16 cellular contexts compared by ENCODE assay signal in the genomic region with DNA sequence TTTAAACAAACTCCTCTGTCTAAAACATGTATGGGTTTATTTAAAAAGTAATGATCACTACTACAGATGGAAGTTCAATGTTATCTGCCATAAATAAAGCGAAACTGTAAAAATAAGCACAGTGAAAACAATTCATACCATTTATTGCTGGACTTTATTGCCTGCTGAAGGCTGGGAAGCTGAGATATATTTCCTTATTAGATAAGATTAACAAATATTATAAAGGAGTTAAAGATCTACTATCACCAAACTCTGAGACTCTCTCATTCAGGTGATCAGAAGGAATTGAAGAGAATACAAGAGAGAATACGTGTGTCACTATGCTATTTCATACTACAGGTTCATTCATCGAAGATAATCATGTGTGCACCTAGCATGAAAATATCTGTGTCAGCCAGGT.
DNase-seq lines count a peak whose midpoint lies in the region; ATAC-seq and TF ChIP-seq lines count a peak whose summit lies in the region.
"Had no signal": no experiment of that assay in that cellular context is flagged by ENCODE, and none has a peak within 500 bp of the region (broad histone marks: within the 10 kb centered on the region; RNA-seq: fewer than 3 reads in every experiment).

No MANE protein-coding gene starts in this region.

- H3K27ac Mint-ChIP-seq in activated CD8-positive, alpha-beta T cell treated with anti-CD3 and anti-CD28 coated beads for 36 hours = no peak overlapping the region
- H3K27ac Mint-ChIP-seq: CD4-positive, alpha-beta T cell; CD8-positive, alpha-beta T cell had no signal

- intact Hi-C loops in mucosa of descending colon (cut with DNase I, micrococcal nuclease) = no loop called here
- intact Hi-C loops in activated CD8-positive, alpha-beta T cell treated with anti-CD3 and anti-CD28 coated beads for 36 hours (cut with micrococcal nuclease) = no loop called here

- TF ChIP-seq CTCF in VCaP (conservative IDR thresholded peaks at IDR 0.05) (no peak), mucosa of descending colon (IDR thresholded peaks at IDR 0.05) (no peak)
- TF ChIP-seq CTCF in activated CD8-positive, alpha-beta T cell treated with anti-CD3 and anti-CD28 coated beads for 36 hours (IDR thresholded peaks at IDR 0.05) = no peak

- peak overlapping the region; percentile 32 for H3K27ac ChIP-seq in VCaP
- H3K27ac ChIP-seq: BLaER1, C4-2B had no signal

- H3K9me3 Mint-ChIP-seq in activated CD8-positive, alpha-beta T cell treated with anti-CD3 and anti-CD28 coated beads for 36 hours = peaks cover 2% of the 10 kb centered on the region
- H3K9me3 Mint-ChIP-seq: CD4-positive, alpha-beta T cell had no signal

- no peak overlapping the region for H3K4me3 ChIP-seq in mucosa of descending colon
- H3K4me3 ChIP-seq: BLaER1 had no signal

- CTCF ChIA-PET in activated CD8-positive, alpha-beta T cell treated with anti-CD3 and anti-CD28 coated beads for 36 hours (lab: Charles Lee) = no interaction called here

- H3K36me3 Mint-ChIP-seq in activated CD8-positive, alpha-beta T cell treated with anti-CD3 and anti-CD28 coated beads for 36 hours (ENCODE audit: low read depth) = no peaks in the 10 kb centered on the region
- H3K36me3 Mint-ChIP-seq: CD8-positive, alpha-beta T cell had no signal

- POLR2A ChIA-PET in activated CD8-positive, alpha-beta T cell treated with anti-CD3 and anti-CD28 coated beads for 36 hours (lab: Charles Lee) = no interaction called here

- ATAC-seq in mucosa of descending colon (peak; percentile 84), HG02973 (IDR thresholded peaks at IDR 0.05; ENCODE audit: unreplicated experiment) (no peak)
- no peak for ATAC-seq in activated CD8-positive, alpha-beta T cell treated with anti-CD3 and anti-CD28 coated beads for 36 hours
- ATAC-seq: CD8-positive, alpha-beta T cell had no signal

- DNase-seq in mucosa of descending colon (no peak), SIG-M5 (lab: John Stamatoyannopoulos, UW) (no peak)
- no peak for DNase-seq in activated CD8-positive, alpha-beta T cell treated with anti-CD3 and anti-CD28 coated beads for 36 hours
- DNase-seq: 8988T; ACHN; BE2C; Caco-2; Calu3; CD4-positive, alpha-beta T cell; CD8-positive, alpha-beta T cell; DMS79 treated with DMSO at 0.1 percent for 48 hours; GF-D8 had no signal

- H3K36me3 ChIP-seq in mucosa of descending colon (ENCODE audit: low read depth) = no peaks in the 10 kb centered on the region
- H3K36me3 ChIP-seq: BE2C, BLaER1 had no signal

- H3K27me3 Mint-ChIP-seq in activated CD8-positive, alpha-beta T cell treated with anti-CD3 and anti-CD28 coated beads for 36 hours = no peaks in the 10 kb centered on the region

- H3K9me3 ChIP-seq in mucosa of descending colon = no peaks in the 10 kb centered on the region
- H3K9me3 ChIP-seq: BE2C, BLaER1, Caco-2 had no signal

- H3K4me3 Mint-ChIP-seq in activated CD8-positive, alpha-beta T cell treated with anti-CD3 and anti-CD28 coated beads for 36 hours = no peak overlapping the region
- H3K4me3 Mint-ChIP-seq: CD4-positive, alpha-beta T cell; CD8-positive, alpha-beta T cell had no signal

- H3K4me1 Mint-ChIP-seq in activated CD8-positive, alpha-beta T cell treated with anti-CD3 and anti-CD28 coated beads for 36 hours (ENCODE audit: low read depth) = no peaks in the 10 kb centered on the region

- H3K4me1 ChIP-seq in mucosa of descending colon (ENCODE audit: low read depth) = no peaks in the 10 kb centered on the region
- H3K4me1 ChIP-seq: BE2C, BLaER1, Caco-2 had no signal
